ENCODE assay signal across 17 cellular contexts in genomic region chr5:65999061-65999723, GRCh38.
DNase-seq lines count a peak whose midpoint lies in the region; ATAC-seq and TF ChIP-seq lines count a peak whose summit lies in the region.
"Had no signal": no experiment of that assay in that cellular context is flagged by ENCODE, and none has a peak within 500 bp of the region (broad histone marks: within the 10 kb centered on the region; RNA-seq: fewer than 3 reads in every experiment).

No MANE protein-coding gene starts in this region.

- no peak overlapping the region for H3K27ac ChIP-seq in CD8-positive, alpha-beta T cell (ENCODE audit: low read depth, low read length)
- H3K27ac ChIP-seq in HUES48 (ENCODE audit: low read depth, low read length) (peak overlapping the region; percentile 52), right cardiac atrium (ENCODE audit: low read length) (no peak overlapping the region)

- POLR2A ChIA-PET in CD8-positive, alpha-beta T cell (lab: Charles Lee) = interaction anchor here (1.2 kb wide), 1 partner anchor 12 kb away, joined by 3 read pairs; no protein-coding TSS in a partner anchor

- H3K36me3 ChIP-seq in CD8-positive, alpha-beta T cell (ENCODE audit: insufficient read depth, low read length) = no peaks in the 10 kb centered on the region
- peaks cover 13% of the 10 kb centered on the region; the same call in 1 of the 2 replicates for H3K36me3 ChIP-seq in HUES48 (ENCODE audit: control insufficient read depth, insufficient read depth, low read length)

- peaks cover 70% of the 10 kb centered on the region for H3K36me3 Mint-ChIP-seq in CD8-positive, alpha-beta T cell
- H3K36me3 Mint-ChIP-seq in endothelial cell (ENCODE audit: low read depth, unreplicated experiment) (peaks cover 14% of the 10 kb centered on the region), nephron progenitor cell (ENCODE audit: low read depth) (peaks cover 79% of the 10 kb centered on the region)

- no peak for TF ChIP-seq CTCF in CD8-positive, alpha-beta T cell (IDR thresholded peaks at IDR 0.05)
- TF ChIP-seq CTCF in endothelial cell (IDR thresholded peaks at IDR 0.05; ENCODE audit: unreplicated experiment) (no peak), nephron progenitor cell (IDR thresholded peaks at IDR 0.05) (no peak), GM13976 (IDR thresholded peaks at IDR 0.05; ENCODE audit: borderline replicate concordance, control extremely low read depth, extremely low read depth, insufficient read depth, missing control alignments) (no peak)

- H3K9ac ChIP-seq in HUES48 (ENCODE audit: low read depth, low read length) = no peak overlapping the region
- H3K9ac ChIP-seq: SK-N-SH had no signal

- H3K4me3 Mint-ChIP-seq in CD8-positive, alpha-beta T cell = no peak overlapping the region
- H3K4me3 Mint-ChIP-seq in endothelial cell (ENCODE audit: unreplicated experiment) (no peak overlapping the region), nephron progenitor cell (no peak overlapping the region)

- peak overlapping the region; percentile 45 for H3K27ac Mint-ChIP-seq in CD8-positive, alpha-beta T cell
- H3K27ac Mint-ChIP-seq in endothelial cell (ENCODE audit: unreplicated experiment) (peak overlapping the region; percentile 64), nephron progenitor cell (peak overlapping the region; percentile 40)

- H3K4me1 ChIP-seq in CD8-positive, alpha-beta T cell (ENCODE audit: insufficient read depth, low read length) = peaks cover 9% of the 10 kb centered on the region
- H3K4me1 ChIP-seq in HUES48 (ENCODE audit: control insufficient read depth, insufficient read depth, low read length) (peaks cover 29% of the 10 kb centered on the region), right cardiac atrium (ENCODE audit: control insufficient read depth, insufficient read depth, low read length) (no peaks in the 10 kb centered on the region)

- no peak overlapping the region for H3K4me3 ChIP-seq in CD8-positive, alpha-beta T cell (ENCODE audit: low read depth, low read length)
- peak overlapping the region; percentile 37; the same call in 1 of the 2 replicates for H3K4me3 ChIP-seq in HUES48 (ENCODE audit: low read depth, low read length)
- no peak overlapping the region for H3K4me3 ChIP-seq in right cardiac atrium (ENCODE audit: low read length)
- H3K4me3 ChIP-seq: MG63 had no signal

- ATAC-seq in CD8-positive, alpha-beta T cell = no peak
- ATAC-seq in right cardiac atrium = no peak

- DNase-seq in CD8-positive, alpha-beta T cell = no peak
- DNase-seq in endothelial cell (ENCODE audit: low spot score) (no peak), nephron progenitor cell (no peak), right cardiac atrium (no peak), retina (no peak), GM13976 (ENCODE audit: low spot score) (no peak)
- DNase-seq: C1 segment of cervical spinal cord, DMS79, Kasumi-1, MG63, NCI-H1105 treated with DMSO at 0.1 percent for 48 hours, NCI-H1694, NCI-H510A, NCI-H748 treated with DMSO at 0.1 percent for 48 hours, SHP77, SK-N-SH had no signal

- no peaks in the 10 kb centered on the region for H3K9me3 Mint-ChIP-seq in CD8-positive, alpha-beta T cell
- H3K9me3 Mint-ChIP-seq in endothelial cell (ENCODE audit: unreplicated experiment) = no peaks in the 10 kb centered on the region
- H3K9me3 Mint-ChIP-seq in nephron progenitor cell = peaks cover 19% of the 10 kb centered on the region

- H3K9me3 ChIP-seq in CD8-positive, alpha-beta T cell (ENCODE audit: low read length) = no peaks in the 10 kb centered on the region
- H3K9me3 ChIP-seq in HUES48 (ENCODE audit: control insufficient read depth, insufficient read depth, low read length) = no peaks in the 10 kb centered on the region
- no peaks in the 10 kb centered on the region for H3K9me3 ChIP-seq in right cardiac atrium (ENCODE audit: control insufficient read depth, low read length)
- H3K9me3 ChIP-seq: MG63, SK-N-SH had no signal

- 93% methylated on average over 9 of the region's 9 CpGs for WGBS in right cardiac atrium

- H3K27me3 ChIP-seq in CD8-positive, alpha-beta T cell (ENCODE audit: insufficient read depth, low read length) = no peaks in the 10 kb centered on the region
- H3K27me3 ChIP-seq in HUES48 (ENCODE audit: control insufficient read depth, insufficient read depth, low read length) (no peaks in the 10 kb centered on the region), right cardiac atrium (ENCODE audit: control insufficient read depth, insufficient read depth) (no peaks in the 10 kb centered on the region)
- H3K27me3 ChIP-seq: MG63 had no signal

- H3K27me3 Mint-ChIP-seq in CD8-positive, alpha-beta T cell (ENCODE audit: low read depth) = no peaks in the 10 kb centered on the region
- H3K27me3 Mint-ChIP-seq in endothelial cell (ENCODE audit: unreplicated experiment) = peaks cover 7% of the 10 kb centered on the region
- H3K27me3 Mint-ChIP-seq in nephron progenitor cell (ENCODE audit: low read depth, poor library complexity) = no peaks in the 10 kb centered on the region

- in situ Hi-C loops in GM13976 (cut with MboI; ENCODE audit: low sequenced_read_pairs, unreplicated experiment) = no loop called here

- CTCF ChIA-PET in CD8-positive, alpha-beta T cell (lab: Charles Lee) = no interaction called here

- intact Hi-C loops in CD8-positive, alpha-beta T cell (cut with DNase I, micrococcal nuclease) = no loop called here
- intact Hi-C loops in right cardiac atrium (cut with DNase I) = no loop called here

- peaks cover 65% of the 10 kb centered on the region for H3K4me1 Mint-ChIP-seq in CD8-positive, alpha-beta T cell (ENCODE audit: low read depth)
- H3K4me1 Mint-ChIP-seq in endothelial cell (ENCODE audit: unreplicated experiment) = no peaks in the 10 kb centered on the region
- no peaks in the 10 kb centered on the region for H3K4me1 Mint-ChIP-seq in nephron progenitor cell
